Comparison of ENCODE assay signal across 1 cellular context in genomic region chr10:51815723-51816122, GRCh38.
TF ChIP-seq lines count a peak whose summit lies in the region.

No MANE protein-coding gene starts in this region.

TF ChIP-seq in GM23338, 12 proteins besides CTCF, POLR2A, EP300 and RAD21:
- TF ChIP-seq ZNF462 (CRISPR knock-in tag; IDR thresholded peaks at IDR 0.05) (no peak), JUNB (IDR thresholded peaks at IDR 0.05; ENCODE audit: unreplicated experiment) (no peak), ETS1 (IDR thresholded peaks at IDR 0.05) (no peak), POLR2AphosphoS5 (IDR thresholded peaks at IDR 0.05; ENCODE audit: low read depth) (no peak), CREB1 (CRISPR knock-in tag; IDR thresholded peaks at IDR 0.05; ENCODE audit: low read depth) (no peak), ZNF331 (CRISPR knock-in tag; IDR thresholded peaks at IDR 0.05; ENCODE audit: low read depth) (no peak)
- TF ChIP-seq, protein P1, sequence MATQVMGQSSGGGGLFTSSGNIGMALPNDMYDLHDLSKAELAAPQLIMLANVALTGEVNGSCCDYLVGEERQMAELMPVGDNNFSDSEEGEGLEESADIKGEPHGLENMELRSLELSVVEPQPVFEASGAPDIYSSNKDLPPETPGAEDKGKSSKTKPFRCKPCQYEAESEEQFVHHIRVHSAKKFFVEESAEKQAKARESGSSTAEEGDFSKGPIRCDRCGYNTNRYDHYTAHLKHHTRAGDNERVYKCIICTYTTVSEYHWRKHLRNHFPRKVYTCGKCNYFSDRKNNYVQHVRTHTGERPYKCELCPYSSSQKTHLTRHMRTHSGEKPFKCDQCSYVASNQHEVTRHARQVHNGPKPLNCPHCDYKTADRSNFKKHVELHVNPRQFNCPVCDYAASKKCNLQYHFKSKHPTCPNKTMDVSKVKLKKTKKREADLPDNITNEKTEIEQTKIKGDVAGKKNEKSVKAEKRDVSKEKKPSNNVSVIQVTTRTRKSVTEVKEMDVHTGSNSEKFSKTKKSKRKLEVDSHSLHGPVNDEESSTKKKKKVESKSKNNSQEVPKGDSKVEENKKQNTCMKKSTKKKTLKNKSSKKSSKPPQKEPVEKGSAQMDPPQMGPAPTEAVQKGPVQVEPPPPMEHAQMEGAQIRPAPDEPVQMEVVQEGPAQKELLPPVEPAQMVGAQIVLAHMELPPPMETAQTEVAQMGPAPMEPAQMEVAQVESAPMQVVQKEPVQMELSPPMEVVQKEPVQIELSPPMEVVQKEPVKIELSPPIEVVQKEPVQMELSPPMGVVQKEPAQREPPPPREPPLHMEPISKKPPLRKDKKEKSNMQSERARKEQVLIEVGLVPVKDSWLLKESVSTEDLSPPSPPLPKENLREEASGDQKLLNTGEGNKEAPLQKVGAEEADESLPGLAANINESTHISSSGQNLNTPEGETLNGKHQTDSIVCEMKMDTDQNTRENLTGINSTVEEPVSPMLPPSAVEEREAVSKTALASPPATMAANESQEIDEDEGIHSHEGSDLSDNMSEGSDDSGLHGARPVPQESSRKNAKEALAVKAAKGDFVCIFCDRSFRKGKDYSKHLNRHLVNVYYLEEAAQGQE (IDR thresholded peaks at IDR 0.05; ENCODE audit: unreplicated experiment) = no peak
